ENCODE assay signal across 1 cellular context in genomic region chr4:150236626-150237025, GRCh38.
TF ChIP-seq lines count a peak whose summit lies in the region.

No MANE protein-coding gene starts in this region.

TF ChIP-seq in HepG2, 621 proteins besides CTCF, POLR2A, EP300 and RAD21 (continued from another document):
- TF ChIP-seq PRDM4 (CRISPR knock-in tag; IDR thresholded peaks at IDR 0.05; ENCODE audit: borderline replicate concordance) (no peak), ZNF780A (CRISPR knock-in tag; IDR thresholded peaks at IDR 0.05) (no peak)
TF ChIP-seq in HepG2: peak in this region for 0.
